Comparison of ENCODE assay signal across 8 cellular contexts in the genomic region with DNA sequence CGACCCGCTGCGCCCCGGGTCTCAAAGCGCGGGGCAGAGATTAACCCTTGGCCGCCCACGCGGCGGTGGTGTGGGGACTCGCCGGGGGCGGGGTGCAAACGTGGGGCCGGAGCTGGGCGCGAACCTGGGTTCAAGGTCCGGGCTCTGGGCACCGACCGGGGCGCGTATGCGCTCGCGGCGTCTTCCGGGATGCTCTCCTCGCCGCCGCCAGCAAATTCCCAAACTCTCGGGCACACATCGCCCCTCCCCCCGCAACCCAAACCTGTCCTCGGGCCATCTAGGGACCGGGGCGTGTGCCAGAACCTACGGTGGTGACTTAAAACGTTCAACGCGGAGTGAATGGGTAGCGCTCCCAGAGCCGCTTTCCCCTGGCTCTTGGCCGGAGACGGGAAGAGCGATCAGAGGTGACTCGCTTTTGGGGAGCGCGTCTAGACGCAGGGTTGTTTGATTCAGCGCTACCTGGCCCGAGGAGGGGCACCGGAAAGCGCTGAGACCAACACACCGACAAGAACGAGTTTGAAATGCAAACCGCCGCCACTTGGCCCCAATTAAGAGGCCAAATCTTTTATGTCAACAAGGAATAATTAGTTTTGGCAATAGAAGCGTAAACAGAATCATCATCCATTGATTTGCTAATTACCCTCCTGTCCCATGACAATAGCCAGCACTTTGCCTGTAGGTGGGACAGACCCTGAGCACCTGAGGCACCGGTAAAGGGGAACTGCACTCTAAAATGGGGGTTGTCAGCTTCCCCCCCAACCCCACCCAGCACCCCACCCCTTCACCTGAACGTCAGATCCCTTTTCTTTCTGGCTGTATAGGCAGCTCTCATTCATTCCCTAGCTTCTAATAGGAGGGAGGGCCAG. TPM values are rescaled to one million over a fixed set of nuclear protein-coding genes. Genes with fewer than 3 reads are reported as not detected.
A peak's percentile ranks its signal among the peaks of the same experiment; 100 is the strongest.
DNase-seq lines count a peak whose midpoint lies in the region; ATAC-seq, FAIRE-seq and TF ChIP-seq lines count a peak whose summit lies in the region.

No MANE protein-coding gene starts in this region.

- H3K9me3 ChIP-seq in HUES48 (ENCODE audit: control insufficient read depth, insufficient read depth, low read length), result no peaks in the 10 kb centered on the region
- no peaks in the 10 kb centered on the region for H3K9me3 ChIP-seq in osteoblast (ENCODE audit: low read depth, low read length)

- peaks cover 12% of the 10 kb centered on the region for H3K27me3 Mint-ChIP-seq in Calu3 (ENCODE audit: unreplicated experiment)
- peaks cover 80% of the 10 kb centered on the region for H3K27me3 Mint-ChIP-seq in WTC11 (ENCODE audit: low read depth)

- H4K20me1 ChIP-seq in osteoblast (ENCODE audit: insufficient read depth, low read length), result no peaks in the 10 kb centered on the region

- no peaks in the 10 kb centered on the region; the same call in 1 of the 2 replicates for H3K36me3 ChIP-seq in HUES48 (ENCODE audit: control insufficient read depth, insufficient read depth, low read length)
- no peaks in the 10 kb centered on the region for H3K36me3 ChIP-seq in osteoblast (ENCODE audit: insufficient read depth, low read length)

- no peak for TF ChIP-seq CTCF in Calu3 (IDR thresholded peaks at IDR 0.05; ENCODE audit: unreplicated experiment)
- TF ChIP-seq CTCF in WTC11 (IDR thresholded peaks at IDR 0.05), result no peak
- no peak for TF ChIP-seq CTCF in fibroblast of pulmonary artery (IDR thresholded peaks at IDR 0.05; ENCODE audit: low read length, missing control alignments)
- TF ChIP-seq CTCF in osteoblast (IDR thresholded peaks at IDR 0.05; ENCODE audit: extremely low read depth, low read depth, low read length), result no peak

- H3K9ac ChIP-seq in HUES48 (ENCODE audit: low read depth, low read length), result peak overlapping the region; percentile 77

- H3K9me3 Mint-ChIP-seq in Calu3 (ENCODE audit: low read depth, unreplicated experiment), result no peaks in the 10 kb centered on the region
- H3K9me3 Mint-ChIP-seq in WTC11, result no peaks in the 10 kb centered on the region

- DNase-seq in Calu3, result peak; percentile 65
- DNase-seq in WTC11 (ENCODE audit: low spot score), result peak; percentile 81
- DNase-seq in fibroblast of pulmonary artery (ENCODE audit: low read depth), result no peak
- peak; percentile 88 for DNase-seq in osteoblast (ENCODE audit: insufficient read length, low spot score, missing footprints)
- no peak for DNase-seq in NCI-H524 treated with DMSO at 0.1 percent for 48 hours (lab: John Stamatoyannopoulos, UW)
- DNase-seq in GM12892 (ENCODE audit: insufficient read length), result no peak

- H3K36me3 Mint-ChIP-seq in Calu3 (ENCODE audit: insufficient read depth, unreplicated experiment) (peaks cover 30% of the 10 kb centered on the region), WTC11 (peaks cover 18% of the 10 kb centered on the region)

- POLR2A ChIA-PET in WTC11 (lab: Charles Lee), result interaction anchor here (1.0 kb wide), 1 partner anchor 47 kb away, joined by 3 read pairs; no protein-coding TSS in a partner anchor

- no TSS peak for BruUV-seq in Calu3 (replicated peaks; lab: Mats Ljungman, UMichigan)

- CTCF ChIA-PET in Calu3 (lab: Charles Lee), result interaction anchor here (0.6 to 0.9 kb wide), 2 partner anchors 9 to 40 kb away, joined by 3 read pairs; no protein-coding TSS in a partner anchor
- CTCF ChIA-PET in WTC11 (lab: Charles Lee), result interaction anchor here (0.6 to 1.6 kb wide), 4 partner anchors 9 to 64 kb away, joined by 4 to 7 read pairs (median 4); no protein-coding TSS in a partner anchor

- H3K4me1 ChIP-seq in HUES48 (ENCODE audit: control insufficient read depth, insufficient read depth, low read length), result peaks cover 24% of the 10 kb centered on the region
- H3K4me1 ChIP-seq in osteoblast (ENCODE audit: insufficient read depth, low read length), result peaks cover 14% of the 10 kb centered on the region

- H3K4me3 Mint-ChIP-seq in Calu3 (ENCODE audit: low read depth, unreplicated experiment) (peak overlapping the region; percentile 69), WTC11 (peak overlapping the region; percentile 68)

- peak overlapping the region; percentile 68 for H3K4me3 ChIP-seq in HUES48 (ENCODE audit: low read depth, low read length)
- peak overlapping the region; percentile 49 for H3K4me3 ChIP-seq in fibroblast of pulmonary artery (replicated peaks; ENCODE audit: low read depth, low read length)
- H3K4me3 ChIP-seq in osteoblast (ENCODE audit: insufficient read depth, low read length), result peak overlapping the region; percentile 67

- H3K27ac ChIP-seq in HUES48 (ENCODE audit: low read depth, low read length) (peak overlapping the region; percentile 100), osteoblast (ENCODE audit: low read depth, low read length) (no peak overlapping the region)

- peak overlapping the region; percentile 75 for H3K4me2 ChIP-seq in osteoblast (ENCODE audit: insufficient read depth, low read length)

- peak overlapping the region; percentile 5 for H3K27ac Mint-ChIP-seq in Calu3 (ENCODE audit: unreplicated experiment)
- peak overlapping the region; percentile 97 for H3K27ac Mint-ChIP-seq in WTC11

- no peak for TF ChIP-seq POLR2A in GM12892 (IDR thresholded peaks at IDR 0.05; ENCODE audit: low read depth, low read length)

- H2AFZ ChIP-seq in osteoblast (ENCODE audit: low read length), result peak overlapping the region; percentile 81

- peak; percentile 73 for ATAC-seq in WTC11
- no peak for ATAC-seq in HG02884 (IDR thresholded peaks at IDR 0.05; ENCODE audit: unreplicated experiment)

- intact Hi-C loops in Calu3 (cut with micrococcal nuclease; ENCODE audit: unreplicated experiment), result no loop called here

- no peaks in the 10 kb centered on the region for H3K79me2 ChIP-seq in osteoblast (ENCODE audit: insufficient read depth, low read length)

- FAIRE-seq in GM12892 (lab: Jason Lieb, UNC), result no peak

- peaks cover 70% of the 10 kb centered on the region for H3K27me3 ChIP-seq in HUES48 (ENCODE audit: control insufficient read depth, insufficient read depth, low read length)
- peaks cover 2% of the 10 kb centered on the region for H3K27me3 ChIP-seq in osteoblast (ENCODE audit: insufficient read depth, low read length)

- H3K4me1 Mint-ChIP-seq in Calu3 (ENCODE audit: low read depth, unreplicated experiment) (peaks cover 5% of the 10 kb centered on the region), WTC11 (peaks cover 40% of the 10 kb centered on the region)

TF ChIP-seq in WTC11, 78 proteins besides CTCF, POLR2A, EP300 and RAD21 (continues in another document):
- TF ChIP-seq PRDM15 (CRISPR knock-in tag; IDR thresholded peaks at IDR 0.05) (0 out of 2 replicates have a peak, but pooled peaks have one; percentile 13), FOXP1 (CRISPR knock-in tag; IDR thresholded peaks at IDR 0.05; ENCODE audit: borderline replicate concordance) (peak; percentile 84), ZNF219 (CRISPR knock-in tag; IDR thresholded peaks at IDR 0.05; ENCODE audit: borderline replicate concordance) (0 out of 2 replicates have a peak, but pooled peaks have one; percentile 17), NR1H2 (CRISPR knock-in tag; IDR thresholded peaks at IDR 0.05) (no peak), TEAD4 (CRISPR knock-in tag; IDR thresholded peaks at IDR 0.05) (no peak), GABPB1 (CRISPR knock-in tag; IDR thresholded peaks at IDR 0.05) (peak; percentile 43), NFATC4 (CRISPR knock-in tag; IDR thresholded peaks at IDR 0.05) (no peak), TEAD1 (CRISPR knock-in tag; IDR thresholded peaks at IDR 0.05) (peak; percentile 52; the same call in 1 of the 2 replicates), SMAD3 (CRISPR knock-in tag; IDR thresholded peaks at IDR 0.05; ENCODE audit: borderline replicate concordance) (no peak), SMAD4 (CRISPR knock-in tag; IDR thresholded peaks at IDR 0.05) (peak; percentile 93)

RNA-seq across cellular contexts. Expression of gene WNT3, which starts 46.2 kb away (rescaled TPM):
- total RNA-seq in Calu3 (2022) (5.2 and 6.1 TPM in 2 replicates), WTC11 (2021) (6.5 to 14.1 TPM (median 6.7 TPM) in 3 replicates), osteoblast (0.88 and 1.1 TPM in 2 replicates)
- not detected for polyA plus RNA-seq in GM12892 (2012; ENCODE audit: missing spikeins)

Comparison
In these comparisons a context has a peak if more than half of its experiments do, and no peak if none do; other contexts are left out.
1. DNase-seq: peak in Calu3 (single experiment), WTC11 (single experiment) and osteoblast (single experiment); none in fibroblast of pulmonary artery (single experiment), NCI-H524 treated with DMSO at 0.1 percent for 48 hours (single experiment) and GM12892 (single experiment).
2. Peak in every context shown above with its lines, with median percentiles within 50 percentile points of each other: H3K4me3 ChIP-seq.